1 cellular context compared by ENCODE assay signal in genomic region chr5:142645456-142645855, GRCh38.
TF ChIP-seq lines count a peak whose summit lies in the region.

No MANE protein-coding gene starts in this region.

TF ChIP-seq in SK-N-SH treated with all-trans-retinoic acid at 6 μM for 48 hours, 23 proteins besides CTCF, POLR2A, EP300 and RAD21:
- no peak for TF ChIP-seq CREB5 (CRISPR knock-in tag; IDR thresholded peaks at IDR 0.05; ENCODE audit: low read depth)
